8 cellular contexts compared by ENCODE assay signal in genomic region chr3:129794319-129795201, GRCh38.
DNase-seq lines count a peak whose midpoint lies in the region; ATAC-seq, FAIRE-seq and TF ChIP-seq lines count a peak whose summit lies in the region.

No MANE protein-coding gene starts in this region.

- intact Hi-C loops in OCI-LY7 (cut with micrococcal nuclease; ENCODE audit: unreplicated experiment), result no loop called here

- H3K79me2 ChIP-seq in OCI-LY7 (ENCODE audit: insufficient read depth, low read depth, low read length), result no peaks in the 10 kb centered on the region

- BruUV-seq in OCI-LY7 (replicated peaks; lab: Mats Ljungman, UMichigan), result no TSS peak

- no peak for TF ChIP-seq CTCF in OCI-LY7 (conservative IDR thresholded peaks at IDR 0.05; ENCODE audit: low read length)

- peaks cover 24% of the 10 kb centered on the region for H3K4me1 ChIP-seq in OCI-LY7 (ENCODE audit: insufficient read depth, low read length, poor library complexity, severe bottlenecking)

- H3K27me3 Mint-ChIP-seq in T-helper 17 cell, result no peaks in the 10 kb centered on the region

- H3K9me3 ChIP-seq in OCI-LY7 (ENCODE audit: low read length), result no peaks in the 10 kb centered on the region
- H3K9me3 ChIP-seq in T-helper 17 cell (ENCODE audit: control insufficient read depth, low read length, poor library complexity, severe bottlenecking), result no peaks in the 10 kb centered on the region

- H3K36me3 Mint-ChIP-seq in T-helper 17 cell (ENCODE audit: low read depth), result peaks cover 2% of the 10 kb centered on the region

- H3K4me3 ChIP-seq in OCI-LY7 (ENCODE audit: low read depth, low read length, poor library complexity, severe bottlenecking), result no peak overlapping the region

- CTCF ChIA-PET in OCI-LY7 (lab: Charles Lee; ENCODE audit: unreplicated experiment), result no interaction called here

- peak overlapping the region; percentile 33 for H3K4me2 ChIP-seq in OCI-LY7 (ENCODE audit: low read length)

- H2AFZ ChIP-seq in OCI-LY7 (ENCODE audit: low read length), result no peak overlapping the region

- no peak for ATAC-seq in HG03095 (IDR thresholded peaks at IDR 0.05; ENCODE audit: unreplicated experiment)
- ATAC-seq in T-helper 17 cell, result no peak
- no peak for ATAC-seq in GM21723 (IDR thresholded peaks at IDR 0.05; ENCODE audit: unreplicated experiment)

- peak; percentile 4 for FAIRE-seq in endometrium (lab: Jason Lieb, UNC)

- no peak overlapping the region for H3K4me3 Mint-ChIP-seq in T-helper 17 cell

- no peaks in the 10 kb centered on the region for H3K9me2 ChIP-seq in OCI-LY7 (ENCODE audit: insufficient read depth, low read length)

- no peaks in the 10 kb centered on the region; the same call in none of the 2 replicates for H3K36me3 ChIP-seq in OCI-LY7 (ENCODE audit: insufficient read depth, low read length)

- no peak overlapping the region for H3K27ac Mint-ChIP-seq in T-helper 17 cell

- peaks cover 4% of the 10 kb centered on the region for H3K4me1 Mint-ChIP-seq in T-helper 17 cell

- no peaks in the 10 kb centered on the region for H4K20me1 ChIP-seq in OCI-LY7 (ENCODE audit: insufficient read depth, low read length)

- H3K27ac ChIP-seq in OCI-LY7 (ENCODE audit: low read depth, low read length, poor library complexity, severe bottlenecking), result no peak overlapping the region

- POLR2A ChIA-PET in OCI-LY7 (lab: Charles Lee), result interaction anchor here (0.6 to 1.1 kb wide), 3 partner anchors 28 to 245 kb away, joined by 3 to 6 read pairs (median 5); no protein-coding TSS in a partner anchor

- peak; percentile 78 for DNase-seq in DMS 273 (lab: John Stamatoyannopoulos, UW; ENCODE audit: unreplicated experiment)
- peak; percentile 76 for DNase-seq in HK-2 (ENCODE audit: unreplicated experiment)
- peak; percentile 29 for DNase-seq in OCI-LY7 (ENCODE audit: low spot score)
- peak; percentile 62 for DNase-seq in mucosa of gallbladder (ENCODE audit: low spot score)
- DNase-seq in T-helper 17 cell, result no peak

Comparison
In these comparisons a context has a peak if more than half of its experiments do, and no peak if none do; other contexts are left out.
1. DNase-seq: peak in DMS 273 (single experiment), HK-2 (single experiment), OCI-LY7 (single experiment) and mucosa of gallbladder (single experiment); none in T-helper 17 cell (0 of 3).